Comparison of ENCODE assay signal across 9 cellular contexts in the genomic region with DNA sequence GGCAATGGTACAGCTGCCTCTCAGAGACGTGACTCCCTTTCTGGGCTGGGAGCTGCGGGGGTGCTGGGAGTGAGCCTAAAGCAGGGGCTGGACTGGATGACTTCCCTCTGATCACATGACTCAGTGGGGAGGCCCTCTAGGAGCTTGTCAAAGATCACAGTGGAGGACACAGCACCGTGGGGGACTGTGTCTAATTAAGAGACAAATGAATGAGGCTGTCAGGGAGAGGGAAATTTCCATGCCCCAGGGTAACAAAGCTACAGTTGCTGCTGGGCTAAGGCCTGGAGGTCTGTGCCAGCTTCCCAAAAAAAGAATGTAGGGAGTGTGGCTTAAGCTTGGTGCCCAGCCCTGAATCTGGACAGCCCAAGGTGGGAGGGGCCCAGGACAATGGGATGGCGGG.
DNase-seq lines count a peak whose midpoint lies in the region; ATAC-seq and TF ChIP-seq lines count a peak whose summit lies in the region.
"Had no signal": no experiment of that assay in that cellular context is flagged by ENCODE, and none has a peak within 500 bp of the region (broad histone marks: within the 10 kb centered on the region; RNA-seq: fewer than 3 reads in every experiment).

No MANE protein-coding gene starts in this region.

- H3K4me1 Mint-ChIP-seq in MCF 10A (ENCODE audit: insufficient read depth, unreplicated experiment) = peaks cover 30% of the 10 kb centered on the region

- CTCF ChIA-PET in MCF 10A (lab: Yijun Ruan, JAX) = interaction anchor here (0.6 kb wide), 1 partner anchor 8 kb away, joined by 3 read pairs; no protein-coding TSS in a partner anchor

- ATAC-seq in left lung (peak; percentile 20), aorta (ENCODE audit: low FRiP score) (peak; percentile 58), GM21367 (IDR thresholded peaks at IDR 0.05; ENCODE audit: unreplicated experiment) (no peak)

- intact Hi-C loops in MCF 10A (cut with micrococcal nuclease) = no loop called here
- intact Hi-C loops in breast epithelium (cut with DNase I; ENCODE audit: low total_unique reads) = no loop called here
- intact Hi-C loops in left lung (cut with DNase I) = no loop called here
- intact Hi-C loops in aorta (cut with DNase I) = loop anchor here in 1 of 2 donors (10.0 kb wide), 1 partner anchor 299 kb away; the partner anchor contains the start of gene PTS

- peaks cover 12% of the 10 kb centered on the region for H3K27me3 Mint-ChIP-seq in MCF 10A (ENCODE audit: insufficient read depth, unreplicated experiment)

- 6 to 7% methylated on average over 4 of the region's 4 CpGs for WGBS in aorta, 2 donors

- H3K4me3 Mint-ChIP-seq in MCF 10A (ENCODE audit: unreplicated experiment) = no peak overlapping the region

- H3K27me3 ChIP-seq in breast epithelium = no peaks in the 10 kb centered on the region
- no peaks in the 10 kb centered on the region for H3K27me3 ChIP-seq in left lung
- H3K27me3 ChIP-seq in aorta (ENCODE audit: control insufficient read depth in 1 of 2, insufficient read depth in 2 of 2, low read length in 1 of 2) = no peaks in the 10 kb centered on the region

- no peaks in the 10 kb centered on the region for H3K36me3 ChIP-seq in breast epithelium
- H3K36me3 ChIP-seq in left lung = no peaks in the 10 kb centered on the region
- no peaks in the 10 kb centered on the region for H3K36me3 ChIP-seq in aorta (ENCODE audit: control insufficient read depth in 1 of 2, insufficient read depth in 2 of 2, low read length in 1 of 2)

- H3K4me3 ChIP-seq in breast epithelium = no peak overlapping the region
- no peak overlapping the region for H3K4me3 ChIP-seq in left lung
- no peak overlapping the region for H3K4me3 ChIP-seq in aorta (ENCODE audit: low read length in 2 of 2)

- H3K4me1 ChIP-seq in breast epithelium = no peaks in the 10 kb centered on the region
- H3K4me1 ChIP-seq in left lung = peaks cover 0 to 10% of the 10 kb centered on the region in 2 donors
- H3K4me1 ChIP-seq in aorta (ENCODE audit: control insufficient read depth in 1 of 2, insufficient read depth in 2 of 2, low read length in 2 of 2) = no peaks in the 10 kb centered on the region

- H3K27ac ChIP-seq in breast epithelium (no peak overlapping the region), left lung (no peak overlapping the region), aorta (ENCODE audit: low read depth in 1 of 2, low read length in 2 of 2) (peak overlapping the region in 1 of 2 donors; percentile 31)

- POLR2A ChIA-PET in MCF 10A (lab: Yijun Ruan, JAX) = interaction anchor here (0.6 to 2.0 kb wide), 3 partner anchors 12 to 202 kb away, joined by 3 to 7 read pairs (median 3); no protein-coding TSS in a partner anchor

- H3K9me3 Mint-ChIP-seq in MCF 10A (ENCODE audit: unreplicated experiment) = no peaks in the 10 kb centered on the region

- TF ChIP-seq POLR2A in breast epithelium (IDR thresholded peaks at IDR 0.05) = no peak

- DNase-seq in MCF 10A (ENCODE audit: unreplicated experiment) = peak; percentile 50
- DNase-seq in breast epithelium (ENCODE audit: low spot score in 2 of 2) = no peak
- DNase-seq in cerebellum (ENCODE audit: low spot score) = peak; percentile 29
- no peak for DNase-seq in left lung
- peak; percentile 68 to 79 for DNase-seq in aorta
- DNase-seq in HuH-7.5 (ENCODE audit: low spot score) = no peak
- no peak for DNase-seq in NK-92 (lab: John Stamatoyannopoulos, UW; ENCODE audit: unreplicated experiment)
- DNase-seq: HCEC 1CT had no signal

- no peak for TF ChIP-seq CTCF in MCF 10A (IDR thresholded peaks at IDR 0.05; ENCODE audit: unreplicated experiment)
- no peak for TF ChIP-seq CTCF in breast epithelium (IDR thresholded peaks at IDR 0.05)
- TF ChIP-seq CTCF in left lung (IDR thresholded peaks at IDR 0.05) = no peak

- H3K36me3 Mint-ChIP-seq in MCF 10A (ENCODE audit: insufficient read depth, unreplicated experiment) = no peaks in the 10 kb centered on the region

- H3K9me3 ChIP-seq in breast epithelium (no peaks in the 10 kb centered on the region), left lung (no peaks in the 10 kb centered on the region), aorta (ENCODE audit: control insufficient read depth, low read length) (no peaks in the 10 kb centered on the region)

- H3K27ac Mint-ChIP-seq in MCF 10A (ENCODE audit: low read depth, unreplicated experiment) = peak overlapping the region; percentile 9

- BruUV-seq in MCF 10A (replicated peaks; lab: Mats Ljungman, UMichigan) = no TSS peak

Comparison
In these comparisons a context has a peak if more than half of its experiments do, and no peak if none do; other contexts are left out.
1. DNase-seq: peak in MCF 10A (single experiment), cerebellum (single experiment) and aorta (2 of 2); none in breast epithelium (0 of 2), left lung (0 of 2), HuH-7.5 (single experiment) and NK-92 (single experiment).